Comparison of ENCODE assay signal across 12 cellular contexts in the genomic region with DNA sequence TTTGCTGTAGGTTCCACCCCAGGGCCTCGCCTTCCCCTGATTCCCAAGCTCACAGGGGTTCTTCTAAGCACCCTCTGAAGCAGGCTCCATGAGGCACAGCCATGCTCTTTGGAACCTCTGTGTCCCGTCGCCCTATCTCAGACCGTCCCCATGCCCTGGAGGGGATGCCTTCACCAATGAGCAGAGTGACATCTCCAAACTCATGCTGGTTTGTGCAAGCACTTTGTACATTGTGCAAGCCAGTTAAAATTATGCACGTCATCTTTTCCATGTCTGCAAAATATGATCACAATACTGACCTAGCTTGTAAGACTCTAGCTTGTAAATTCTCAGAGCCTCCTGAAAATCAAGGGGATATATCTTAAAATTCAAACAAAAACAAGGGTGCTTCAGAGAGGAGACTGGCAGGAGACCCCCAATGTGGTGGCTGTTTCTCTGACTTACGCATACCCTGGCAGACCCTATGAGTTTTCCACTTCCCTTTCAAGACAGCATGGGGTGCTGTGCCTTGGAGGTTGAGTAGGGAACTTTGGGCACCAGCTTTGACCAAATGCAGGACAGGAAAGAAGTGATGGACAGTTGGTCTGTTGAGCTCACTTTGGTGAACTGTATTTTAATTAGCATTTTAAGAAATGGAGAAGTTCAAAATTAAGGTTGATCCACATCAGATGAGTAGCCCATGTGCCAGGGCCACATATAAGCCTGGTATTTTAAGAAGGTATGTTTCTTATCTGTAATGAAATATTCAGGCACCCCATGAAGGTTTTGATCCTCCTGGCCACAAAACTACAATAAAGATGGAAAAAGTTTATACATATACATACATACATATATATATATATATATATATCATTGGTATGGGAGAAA. TPM values are rescaled to one million over a fixed set of nuclear protein-coding genes. Genes with fewer than 3 reads are reported as not detected.
DNase-seq lines count a peak whose midpoint lies in the region; ATAC-seq and TF ChIP-seq lines count a peak whose summit lies in the region.
"Had no signal": no experiment of that assay in that cellular context is flagged by ENCODE, and none has a peak within 500 bp of the region (broad histone marks: within the 10 kb centered on the region; RNA-seq: fewer than 3 reads in every experiment).

No MANE protein-coding gene starts in this region.

- H3K4me1 ChIP-seq in right lobe of liver (no peaks in the 10 kb centered on the region), osteoblast (ENCODE audit: insufficient read depth, low read length) (peaks cover 8% of the 10 kb centered on the region)

- H3K9me3 ChIP-seq in right lobe of liver, result no peaks in the 10 kb centered on the region
- H3K9me3 ChIP-seq in osteoblast (ENCODE audit: low read depth, low read length), result no peaks in the 10 kb centered on the region

- H3K27ac ChIP-seq in right lobe of liver, result no peak overlapping the region
- H3K27ac ChIP-seq in substantia nigra (ENCODE audit: low read depth, low read length, poor library complexity, severe bottlenecking), result peak overlapping the region; percentile 51
- H3K27ac ChIP-seq in osteoblast (ENCODE audit: low read depth, low read length), result no peak overlapping the region

- H3K79me2 ChIP-seq in osteoblast (ENCODE audit: insufficient read depth, low read length), result no peaks in the 10 kb centered on the region

- H3K27me3 ChIP-seq in right lobe of liver (no peaks in the 10 kb centered on the region), osteoblast (ENCODE audit: insufficient read depth, low read length) (no peaks in the 10 kb centered on the region)

- TF ChIP-seq CTCF in right lobe of liver (IDR thresholded peaks at IDR 0.05) (no peak), type B pancreatic cell (conservative IDR thresholded peaks at IDR 0.05) (no peak), GM10266 (IDR thresholded peaks at IDR 0.05; ENCODE audit: control insufficient read depth, insufficient read depth, low read depth, missing control alignments) (no peak), osteoblast (IDR thresholded peaks at IDR 0.05; ENCODE audit: extremely low read depth, low read depth, low read length) (no peak)

- H3K36me3 Mint-ChIP-seq in type B pancreatic cell, result peaks cover 40% of the 10 kb centered on the region

- no peak overlapping the region for H3K4me2 ChIP-seq in osteoblast (ENCODE audit: insufficient read depth, low read length)

- peaks cover 11% of the 10 kb centered on the region for H3K4me1 Mint-ChIP-seq in type B pancreatic cell (ENCODE audit: unreplicated experiment)

- no peak for TF ChIP-seq POLR2A in right lobe of liver (IDR thresholded peaks at IDR 0.05)

- in situ Hi-C loops in KBM-7 (cut with MboI; ENCODE audit: low pct_unique_long_range_greater_than_20kb, low sequenced_read_pairs), result no loop called here

- no peaks in the 10 kb centered on the region for H3K9me3 Mint-ChIP-seq in type B pancreatic cell

- H4K20me1 ChIP-seq in osteoblast (ENCODE audit: insufficient read depth, low read length), result peaks cover 5% of the 10 kb centered on the region

- intact Hi-C loops in right lobe of liver (cut with DNase I), result no loop called here

- H3K4me3 ChIP-seq in right lobe of liver (no peak overlapping the region), osteoblast (ENCODE audit: insufficient read depth, low read length) (no peak overlapping the region)

- H3K27ac Mint-ChIP-seq in type B pancreatic cell, result no peak overlapping the region

- 71% methylated on average over 2 of the region's 6 CpGs for WGBS in right lobe of liver (ENCODE audit: insufficient coverage, low coverage, low lambda C conversion rate, missing lambda C conversion rate)

- no peak overlapping the region for H3K4me3 Mint-ChIP-seq in type B pancreatic cell

- DNase-seq in KBM-7 (peak; percentile 31), UCSD-AML1 (lab: John Stamatoyannopoulos, UW; ENCODE audit: unreplicated experiment) (peak; percentile 10), right lobe of liver (no peak), substantia nigra (lab: John Stamatoyannopoulos, UW) (peak in 1 of 49 donors; percentile 11), type B pancreatic cell (ENCODE audit: extremely low spot score, unreplicated experiment) (no peak), GM10266 (ENCODE audit: extremely low spot score) (no peak), osteoblast (ENCODE audit: insufficient read length, low spot score, missing footprints) (no peak), NCI-H1048 (lab: John Stamatoyannopoulos, UW) (no peak)
- DNase-seq: NCI-H1105 treated with DMSO at 0.1 percent for 48 hours; NCI-H524 treated with DMSO at 0.1 percent for 48 hours; stimulated activated CD4-positive, alpha-beta T cell treated with anti-CD3 and anti-CD28 coated beads, Interleukin-1b, Interleukin-23, amount 100 ng/mL, for 48 hours had no signal

- peak; percentile 45 to 62 (median 50) for ATAC-seq in right lobe of liver
- ATAC-seq: activated CD4-positive, CD25-positive, alpha-beta regulatory T cell treated with anti-CD3 and anti-CD28 coated beads, Interleukin-2, amount 50 U/mL, for 24 hours had no signal

- peaks cover 0 to 21% (median 7%) of the 10 kb centered on the region in 4 donors for H3K36me3 ChIP-seq in right lobe of liver
- peaks cover 15% of the 10 kb centered on the region for H3K36me3 ChIP-seq in osteoblast (ENCODE audit: insufficient read depth, low read length)

- no peaks in the 10 kb centered on the region for H3K27me3 Mint-ChIP-seq in type B pancreatic cell

- H2AFZ ChIP-seq in osteoblast (ENCODE audit: low read length), result no peak overlapping the region

RNA-seq across cellular contexts. Expression of a gene that starts 46.2 kb away (rescaled TPM):
- 10 to 100 TPM in 1 of 6 experiments, 1 to 10 TPM in 5; 7.4 to 16.5 (median 8.8) TPM for total RNA-seq in right lobe of liver
- total RNA-seq in type B pancreatic cell (ENCODE audit: low replicate concordance), result 29.7 and 37.5 TPM in 2 replicates
- total RNA-seq in osteoblast, result 46.6 and 49.9 TPM in 2 replicates

Comparison
In these comparisons a context has a peak if more than half of its experiments do, and no peak if none do; other contexts are left out.
1. DNase-seq: peak in KBM-7 (single experiment) and UCSD-AML1 (single experiment); none in right lobe of liver (0 of 3), type B pancreatic cell (single experiment), GM10266 (single experiment), osteoblast (single experiment) and NCI-H1048 (single experiment).